8 cellular contexts compared by ENCODE assay signal in the genomic region with DNA sequence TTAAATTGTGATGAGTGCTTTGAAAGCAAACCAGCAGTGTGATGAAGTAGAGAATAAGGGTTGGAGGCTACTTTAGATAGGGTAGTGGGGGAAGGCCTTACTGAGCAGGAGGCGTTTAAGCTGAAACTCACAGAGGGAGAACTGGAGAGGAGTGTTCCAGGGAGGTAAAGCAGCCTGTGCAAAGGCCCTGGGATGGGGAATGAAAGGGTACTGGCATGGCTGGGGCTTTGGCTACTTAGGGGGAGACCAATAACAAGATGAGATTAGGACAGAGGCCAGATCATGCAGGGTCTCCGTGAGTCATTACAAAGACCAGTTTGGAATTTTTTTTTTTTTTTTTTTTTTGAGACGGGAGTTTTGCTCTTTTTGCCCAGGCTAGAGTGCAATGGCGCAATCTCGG. TPM values are rescaled to one million over a fixed set of nuclear protein-coding genes. Genes with fewer than 3 reads are reported as not detected.
A peak's percentile ranks its signal among the peaks of the same experiment; 100 is the strongest.
DNase-seq lines count a peak whose midpoint lies in the region; ATAC-seq and TF ChIP-seq lines count a peak whose summit lies in the region.

No MANE protein-coding gene starts in this region.

- no peak for TF ChIP-seq POLR2A in spleen (IDR thresholded peaks at IDR 0.05)

- intact Hi-C loops in activated CD4-positive, alpha-beta T cell treated with anti-CD3 and anti-CD28 coated beads, Interleukin-2, amount 10 ng/mL, durations not matched to agents 24 days and 14 days (cut with micrococcal nuclease): loop anchor here (1.0 to 10.0 kb wide), 3 partner anchors 47 to 463 kb away; a partner anchor contains a TSS
- intact Hi-C loops in spleen (cut with DNase I; ENCODE audit: low total_unique reads): no loop called here

- peaks cover 52% of the 10 kb centered on the region for H3K4me1 Mint-ChIP-seq in activated CD4-positive, alpha-beta T cell treated with anti-CD3 and anti-CD28 coated beads, Interleukin-2, amount 10 ng/mL, durations not matched to agents 24 days and 14 days

- H3K4me3 Mint-ChIP-seq in activated CD4-positive, alpha-beta T cell treated with anti-CD3 and anti-CD28 coated beads, Interleukin-2, amount 10 ng/mL, durations not matched to agents 24 days and 14 days: peak overlapping the region; percentile 93

- H3K36me3 ChIP-seq in WERI-Rb-1 (peaks cover 40% of the 10 kb centered on the region), spleen (peaks cover 0 to 10% (median 0%) of the 10 kb centered on the region in 6 donors)

- H3K27ac Mint-ChIP-seq in activated CD4-positive, alpha-beta T cell treated with anti-CD3 and anti-CD28 coated beads, Interleukin-2, amount 10 ng/mL, durations not matched to agents 24 days and 14 days: no peak overlapping the region

- peaks cover 34% of the 10 kb centered on the region for H3K36me3 Mint-ChIP-seq in activated CD4-positive, alpha-beta T cell treated with anti-CD3 and anti-CD28 coated beads, Interleukin-2, amount 10 ng/mL, durations not matched to agents 24 days and 14 days (ENCODE audit: low read depth)

- peak overlapping the region; percentile 99 for H3K4me3 ChIP-seq in WERI-Rb-1 (ENCODE audit: low read depth, low read length)
- peak overlapping the region; percentile 87 for H3K4me3 ChIP-seq in fibroblast of villous mesenchyme (ENCODE audit: low read depth, low read length)
- peak overlapping the region in 6 of 8 donors; percentile 94 to 100 (median 97) for H3K4me3 ChIP-seq in spleen

- H3K27me3 ChIP-seq in WERI-Rb-1 (ENCODE audit: insufficient read depth, low read depth, severe bottlenecking) (no peaks in the 10 kb centered on the region), spleen (replicated peaks in 1 of 7) (no peaks in the 10 kb centered on the region)

- ATAC-seq in HG03135 (IDR thresholded peaks at IDR 0.05; ENCODE audit: unreplicated experiment) (no peak), HG03521 (IDR thresholded peaks at IDR 0.05; ENCODE audit: unreplicated experiment) (no peak)

- H3K27me3 Mint-ChIP-seq in activated CD4-positive, alpha-beta T cell treated with anti-CD3 and anti-CD28 coated beads, Interleukin-2, amount 10 ng/mL, durations not matched to agents 24 days and 14 days: peaks cover 13% of the 10 kb centered on the region

- H3K9me3 ChIP-seq in WERI-Rb-1 (ENCODE audit: severe bottlenecking) (peaks cover 3% of the 10 kb centered on the region), spleen (no peaks in the 10 kb centered on the region)

- TF ChIP-seq CTCF in WERI-Rb-1 (IDR thresholded peaks at IDR 0.05; ENCODE audit: low read depth, low read length) (no peak), fibroblast of villous mesenchyme (IDR thresholded peaks at IDR 0.05; ENCODE audit: insufficient read depth, low read depth, low read length) (no peak), spleen (IDR thresholded peaks at IDR 0.05 in 8 of 11, conservative IDR thresholded peaks at IDR 0.05 in 3 of 11) (no peak)

- H3K4me1 ChIP-seq in spleen: peaks cover 48 to 66% (median 62%) of the 10 kb centered on the region in 6 donors

- no peak overlapping the region for H3K27ac ChIP-seq in WERI-Rb-1
- peak overlapping the region in 5 of 8 donors; percentile 88 to 93 (median 91) for H3K27ac ChIP-seq in spleen

- no peaks in the 10 kb centered on the region for H3K9me3 Mint-ChIP-seq in activated CD4-positive, alpha-beta T cell treated with anti-CD3 and anti-CD28 coated beads, Interleukin-2, amount 10 ng/mL, durations not matched to agents 24 days and 14 days

- WGBS in spleen, 5 donors: 70 to 82% (median 76%) methylated on average over 4 to 5 of the region's 5 CpGs

- DNase-seq in activated CD4-positive, alpha-beta T cell treated with anti-CD3 and anti-CD28 coated beads, Interleukin-2, amount 10 ng/mL, durations not matched to agents 24 days and 14 days: no peak
- no peak for DNase-seq in activated CD4-positive, alpha-beta T cell treated with anti-CD3 and anti-CD28 coated beads, Interleukin-2, amount 50 U/mL, for 1 hour
- DNase-seq in WERI-Rb-1: no peak
- no peak for DNase-seq in fibroblast of villous mesenchyme (ENCODE audit: low read depth)
- DNase-seq in spleen: no peak
- DNase-seq in NK-92 treated with Interleukin-12 subunit alpha and Interleukin-12 subunit beta, amount 100 ng/mL, for 24 hours (lab: John Stamatoyannopoulos, UW): no peak

RNA-seq across cellular contexts. Expression of a gene that starts 1.1 kb away (rescaled TPM):
- 160 and 169 TPM in 2 replicates for total RNA-seq in activated CD4-positive, alpha-beta T cell treated with anti-CD3 and anti-CD28 coated beads, Interleukin-2, amount 10 ng/mL, durations not matched to agents 24 days and 14 days
- total RNA-seq in fibroblast of villous mesenchyme: 44.9 and 48.3 TPM in 2 replicates
- total RNA-seq in spleen: 10 to 100 TPM; 61.1 to 87.3 (median 74.2) TPM
- polyA plus RNA-seq in spleen: 10 to 100 TPM; 26.5 to 67.5 (median 29.8) TPM

RNA-seq across cellular contexts. Expression of a gene that starts 51.1 kb away (rescaled TPM):
- not detected in 2 replicates for total RNA-seq in activated CD4-positive, alpha-beta T cell treated with anti-CD3 and anti-CD28 coated beads, Interleukin-2, amount 10 ng/mL, durations not matched to agents 24 days and 14 days
- total RNA-seq in fibroblast of villous mesenchyme (0.43 and 0.64 TPM in 2 replicates), spleen (100 to 1,000 TPM in 2 of 7 donors, 10 to 100 TPM in 5; 25.9 to 126 (median 97.5) TPM)
- polyA plus RNA-seq in spleen: 10 to 100 TPM in 2 of 3 donors, 1 to 10 TPM in 1; 5.0 to 82.7 (median 18.7) TPM

Comparison
In these comparisons a context has a peak if more than half of its experiments do, and no peak if none do; other contexts are left out.
1. RNA of a gene that starts 51.1 kb away (total RNA-seq): 25.9 to 126 TPM in spleen; 0.43 to 0.64 TPM in fibroblast of villous mesenchyme and not detected in activated CD4-positive, alpha-beta T cell treated with anti-CD3 and anti-CD28 coated beads, Interleukin-2, amount 10 ng/mL, durations not matched to agents 24 days and 14 days; every median in the first group is over 10 times any median in the second.
2. Peak in every context shown above with its lines, with median percentiles within 50 percentile points of each other: H3K4me3 ChIP-seq.